ENCODE assay signal across 29 cellular contexts in genomic region chr4:78748361-78748760, GRCh38. TPM values are rescaled to one million over a fixed set of nuclear protein-coding genes. Genes with fewer than 3 reads are reported as not detected.
DNase-seq lines count a peak whose midpoint lies in the region; ATAC-seq, FAIRE-seq and TF ChIP-seq lines count a peak whose summit lies in the region.
"Had no signal": no experiment of that assay in that cellular context is flagged by ENCODE, and none has a peak within 500 bp of the region (broad histone marks: within the 10 kb centered on the region; RNA-seq: fewer than 3 reads in every experiment).

No MANE protein-coding gene starts in this region.

- no peaks in the 10 kb centered on the region for H3K36me3 Mint-ChIP-seq in activated CD4-positive, alpha-beta T cell treated with anti-CD3 and anti-CD28 coated beads for 36 hours (ENCODE audit: low read depth)
- H3K36me3 Mint-ChIP-seq: CD4-positive, CD25-positive, alpha-beta regulatory T cell; immature natural killer cell; stimulated activated naive B cell treated with anti-CD40 and anti-IgM and Interleukin-4, amounts not matched to agents 10 μg/mL and 1 μg/mL and 100 μg/mL, for 72 hours had no signal

- peaks cover 51% of the 10 kb centered on the region for H3K4me1 ChIP-seq in OCI-LY3 (ENCODE audit: low read length)

- peak; percentile 18 for FAIRE-seq in GM19239 (lab: Jason Lieb, UNC)
- FAIRE-seq: D721Med, RCC 7860 had no signal

- peaks cover 3% of the 10 kb centered on the region for H3K36me3 ChIP-seq in OCI-LY3 (replicated peaks; ENCODE audit: low read depth, low read length)

- H3K4me2 ChIP-seq in OCI-LY3 (ENCODE audit: low read length): no peak overlapping the region

- H3K27ac Mint-ChIP-seq in activated CD4-positive, alpha-beta T cell treated with anti-CD3 and anti-CD28 coated beads for 36 hours: no peak overlapping the region
- H3K27ac Mint-ChIP-seq: activated CD4-positive, alpha-beta T cell treated with anti-CD3 and anti-CD28 coated beads, Interleukin-2, amount 10 ng/mL, durations not matched to agents 24 days and 14 days; activated T-helper 2 cell treated with anti-CD3 and anti-CD28 coated beads, Interferon-gamma antibody, Interleukin-2, Interleukin-4, amounts not matched to agents 10 μg/mL and 5 μg/mL and 100 μg/mL, durations not matched to agents 14 hours and 24 hours and 36 hours; CD4-positive, CD25-positive, alpha-beta regulatory T cell; immature natural killer cell; nephron progenitor cell; stimulated activated naive B cell treated with anti-CD40 and anti-IgM and Interleukin-4, amounts not matched to agents 10 μg/mL and 1 μg/mL and 100 μg/mL, for 72 hours had no signal

- H3K9me3 Mint-ChIP-seq in activated CD4-positive, alpha-beta T cell treated with anti-CD3 and anti-CD28 coated beads for 36 hours (ENCODE audit: low read depth): no peaks in the 10 kb centered on the region
- H3K9me3 Mint-ChIP-seq: activated CD4-positive, alpha-beta T cell treated with anti-CD3 and anti-CD28 coated beads, Interleukin-2, amount 10 ng/mL, durations not matched to agents 24 days and 14 days; activated T-helper 2 cell treated with anti-CD3 and anti-CD28 coated beads, Interferon-gamma antibody, Interleukin-2, Interleukin-4, amounts not matched to agents 10 μg/mL and 5 μg/mL and 100 μg/mL, durations not matched to agents 14 hours and 24 hours and 36 hours; CD4-positive, CD25-positive, alpha-beta regulatory T cell; immature natural killer cell; nephron progenitor cell; stimulated activated naive B cell treated with anti-CD40 and anti-IgM and Interleukin-4, amounts not matched to agents 10 μg/mL and 1 μg/mL and 100 μg/mL, for 72 hours had no signal

- no peaks in the 10 kb centered on the region for H3K79me2 ChIP-seq in OCI-LY3 (ENCODE audit: low read length)

- POLR2A ChIA-PET in activated CD4-positive, alpha-beta T cell treated with anti-CD3 and anti-CD28 coated beads for 36 hours (lab: Charles Lee): no interaction called here

- no peaks in the 10 kb centered on the region for H3K4me1 Mint-ChIP-seq in activated CD4-positive, alpha-beta T cell treated with anti-CD3 and anti-CD28 coated beads for 36 hours
- H3K4me1 Mint-ChIP-seq: activated CD4-positive, alpha-beta T cell treated with anti-CD3 and anti-CD28 coated beads, Interleukin-2, amount 10 ng/mL, durations not matched to agents 24 days and 14 days; immature natural killer cell; nephron progenitor cell had no signal

- H3K9ac ChIP-seq in OCI-LY3 (ENCODE audit: low read length): no peak overlapping the region

- TF ChIP-seq CTCF in AG09309 (IDR thresholded peaks at IDR 0.05; ENCODE audit: control insufficient read depth, insufficient read depth, low read depth, low read length, missing control alignments) (no peak), OCI-LY3 (IDR thresholded peaks at IDR 0.05; ENCODE audit: low read depth, low read length) (peak; percentile 25; the same call in 1 of the 2 replicates), foreskin fibroblast (IDR thresholded peaks at IDR 0.05; ENCODE audit: low read depth, low read length) (no peak)

- H3K27me3 Mint-ChIP-seq in activated CD4-positive, alpha-beta T cell treated with anti-CD3 and anti-CD28 coated beads for 36 hours: peaks cover 2% of the 10 kb centered on the region
- H3K27me3 Mint-ChIP-seq: activated CD4-positive, alpha-beta T cell treated with anti-CD3 and anti-CD28 coated beads, Interleukin-2, amount 10 ng/mL, durations not matched to agents 24 days and 14 days; CD4-positive, CD25-positive, alpha-beta regulatory T cell; stimulated activated naive B cell treated with anti-CD40 and anti-IgM and Interleukin-4, amounts not matched to agents 10 μg/mL and 1 μg/mL and 100 μg/mL, for 72 hours had no signal

- DNase-seq in AG09309 (ENCODE audit: low read depth) (peak; percentile 7), GM19239 (ENCODE audit: insufficient read length, low spot score) (no peak), foreskin fibroblast (peak; percentile 23 to 53), C1 segment of cervical spinal cord (lab: John Stamatoyannopoulos, UW) (no peak)
- DNase-seq in activated CD4-positive, alpha-beta T cell treated with anti-CD3 and anti-CD28 coated beads for 36 hours: no peak
- DNase-seq in activated CD4-positive, alpha-beta T cell treated with anti-CD3 and anti-CD28 coated beads for 4 hours: no peak
- DNase-seq: 8988T; activated CD4-positive, alpha-beta T cell treated with anti-CD3 and anti-CD28 coated beads, Interleukin-2, amount 10 ng/mL, durations not matched to agents 24 days and 14 days; activated CD8-positive, alpha-beta memory T cell treated with anti-CD3 and anti-CD28 coated beads for 24 hours; activated naive CD4-positive, alpha-beta T cell treated with anti-CD3 and anti-CD28 coated beads, Interleukin-2, amount 50 U/mL, for 16 hours; activated T-cell treated with anti-CD3 and anti-CD28 coated beads for 4 hours; CD4-positive, CD25-positive, alpha-beta regulatory T cell; DND-41; immature natural killer cell; KG1; NCI-H1930; NCI-H2171 treated with DMSO at 0.1 percent for 48 hours; NCI-H524 treated with DMSO at 0.1 percent for 48 hours; nephron progenitor cell; stimulated activated CD4-positive, alpha-beta T cell treated with anti-CD3 and anti-CD28 coated beads, Interleukin-15, amount 100 ng/mL, for 24 hours; stimulated activated naive B cell treated with anti-CD40 and anti-IgM and Interleukin-4, amounts not matched to agents 10 μg/mL and 1 μg/mL and 100 μg/mL, for 72 hours; substantia nigra; T-helper 9 cell; trophoblast cell had no signal

- H3K9me3 ChIP-seq in OCI-LY3 (ENCODE audit: insufficient read depth, low read length): no peaks in the 10 kb centered on the region

- H2AFZ ChIP-seq in OCI-LY3 (ENCODE audit: low read depth, low read length): no peak overlapping the region

- no peaks in the 10 kb centered on the region for H4K20me1 ChIP-seq in OCI-LY3 (ENCODE audit: insufficient read depth, low read length)

- H3K27ac ChIP-seq in OCI-LY3 (ENCODE audit: low read length): no peak overlapping the region

- CTCF ChIA-PET in activated CD4-positive, alpha-beta T cell treated with anti-CD3 and anti-CD28 coated beads for 36 hours (lab: Charles Lee): no interaction called here

- no peak overlapping the region for H3K4me3 Mint-ChIP-seq in activated CD4-positive, alpha-beta T cell treated with anti-CD3 and anti-CD28 coated beads for 36 hours
- H3K4me3 Mint-ChIP-seq: activated CD4-positive, alpha-beta T cell treated with anti-CD3 and anti-CD28 coated beads, Interleukin-2, amount 10 ng/mL, durations not matched to agents 24 days and 14 days; CD4-positive, CD25-positive, alpha-beta regulatory T cell; immature natural killer cell; nephron progenitor cell; stimulated activated naive B cell treated with anti-CD40 and anti-IgM and Interleukin-4, amounts not matched to agents 10 μg/mL and 1 μg/mL and 100 μg/mL, for 72 hours had no signal

- H3K27me3 ChIP-seq in OCI-LY3 (ENCODE audit: low read depth, low read length): no peaks in the 10 kb centered on the region

- intact Hi-C loops in activated CD4-positive, alpha-beta T cell treated with anti-CD3 and anti-CD28 coated beads for 36 hours (cut with DNase I, micrococcal nuclease): no loop called here

- ATAC-seq in activated CD4-positive, alpha-beta T cell treated with anti-CD3 and anti-CD28 coated beads for 36 hours: no peak
- ATAC-seq in GM18868 (IDR thresholded peaks at IDR 0.05; ENCODE audit: unreplicated experiment): no peak
- ATAC-seq: stimulated activated naive B cell treated with anti-CD40 and anti-IgM and Interleukin-4, amounts not matched to agents 10 μg/mL and 1 μg/mL and 100 μg/mL, for 72 hours had no signal

- H3K4me3 ChIP-seq in AG09309 (ENCODE audit: control insufficient read depth, low read depth, low read length) (no peak overlapping the region), OCI-LY3 (ENCODE audit: low read length) (no peak overlapping the region), foreskin fibroblast (ENCODE audit: low read depth in 1 of 2, low read length in 2 of 2) (no peak overlapping the region)

RNA-seq across cellular contexts. Expression of gene BMP2K, which starts 27.8 kb away (rescaled TPM):
- total RNA-seq in activated CD4-positive, alpha-beta T cell treated with anti-CD3 and anti-CD28 coated beads for 36 hours: 10 to 100 TPM; 10.6 to 14.5 TPM

Comparison
In these comparisons a context has a peak if more than half of its experiments do, and no peak if none do; other contexts are left out.
1. DNase-seq: peak in AG09309 (single experiment) and foreskin fibroblast (2 of 2); none in GM19239 (single experiment), C1 segment of cervical spinal cord (0 of 14), activated CD4-positive, alpha-beta T cell treated with anti-CD3 and anti-CD28 coated beads for 36 hours (single experiment) and activated CD4-positive, alpha-beta T cell treated with anti-CD3 and anti-CD28 coated beads for 4 hours (0 of 2).